Comparison of ENCODE assay signal across 10 cellular contexts in genomic region chr6:108002365-108003221, GRCh38. TPM values are rescaled to one million over a fixed set of nuclear protein-coding genes. Genes with fewer than 3 reads are reported as not detected.
DNase-seq lines count a peak whose midpoint lies in the region; ATAC-seq and TF ChIP-seq lines count a peak whose summit lies in the region.
"Had no signal": no experiment of that assay in that cellular context is flagged by ENCODE, and none has a peak within 500 bp of the region (broad histone marks: within the 10 kb centered on the region; RNA-seq: fewer than 3 reads in every experiment).

No MANE protein-coding gene starts in this region.

- H3K9ac ChIP-seq in H9 (ENCODE audit: extremely low read depth, insufficient read length, low read length) = no peak overlapping the region

- in situ Hi-C loops in GM13977 (cut with MboI; ENCODE audit: low pct_unique_long_range_greater_than_20kb, low sequenced_read_pairs, unreplicated experiment) = no loop called here

- no peak overlapping the region for H3K14ac ChIP-seq in H9 (ENCODE audit: insufficient read depth, low read length)

- peaks cover 0 to 2% (median 0%) of the 10 kb centered on the region in 3 experiments; a peak in 1 of 7 replicates for H3K36me3 Mint-ChIP-seq in H9 (ENCODE audit: insufficient read depth in 1 of 3, low read depth in 3 of 3)

- no peak overlapping the region for H3K4me3 Mint-ChIP-seq in H9

- H4K20me1 ChIP-seq in H9 (ENCODE audit: control insufficient read depth, insufficient read depth, insufficient read length) (no peaks in the 10 kb centered on the region), osteoblast (ENCODE audit: insufficient read depth, low read length) (no peaks in the 10 kb centered on the region)

- H3K4me2 ChIP-seq in H9 (ENCODE audit: insufficient read depth, insufficient read length, low read length) (no peak overlapping the region), osteoblast (ENCODE audit: insufficient read depth, low read length) (peak overlapping the region; percentile 14)

- peak; percentile 74 for DNase-seq in H9
- peak; percentile 50 for DNase-seq in RKO (ENCODE audit: low spot score)
- peak; percentile 29 for DNase-seq in fibroblast of mammary gland (ENCODE audit: low read depth)
- peak; percentile 71 for DNase-seq in osteoblast (ENCODE audit: insufficient read length, low spot score, missing footprints)
- no peak for DNase-seq in GM13977 (ENCODE audit: low spot score)
- DNase-seq: NCI-H2029 treated with DMSO at 0.1 percent for 48 hours had no signal

- H3K9me3 Mint-ChIP-seq in H9 = peaks cover 0 to 4% of the 10 kb centered on the region in 2 experiments; a peak in 4 of 5 replicates

- H3K27me3 ChIP-seq in H9 (ENCODE audit: insufficient read depth, low read length) (no peaks in the 10 kb centered on the region), osteoblast (ENCODE audit: insufficient read depth, low read length) (no peaks in the 10 kb centered on the region)
- H3K27me3 ChIP-seq: ascending aorta had no signal

- H2AFZ ChIP-seq in H9 (ENCODE audit: low read length) = no peak overlapping the region
- H2AFZ ChIP-seq in osteoblast (ENCODE audit: low read length) = peak overlapping the region; percentile 67

- H4K91ac ChIP-seq in H9 (ENCODE audit: insufficient read length, low read depth, low read length) = no peak overlapping the region

- H4K5ac ChIP-seq in H9 (ENCODE audit: insufficient read length, low read depth, low read length) = no peak overlapping the region

- H3K79me2 ChIP-seq in H9 (ENCODE audit: insufficient read depth, low read length) = no peaks in the 10 kb centered on the region
- H3K79me2 ChIP-seq in osteoblast (ENCODE audit: insufficient read depth, low read length) = no peaks in the 10 kb centered on the region

- no peak overlapping the region for H3T11ph ChIP-seq in H9 (ENCODE audit: low read length)

- H3K4me1 ChIP-seq in H9 (ENCODE audit: insufficient read depth, low read length) = no peaks in the 10 kb centered on the region
- H3K4me1 ChIP-seq in osteoblast (ENCODE audit: insufficient read depth, low read length) = no peaks in the 10 kb centered on the region
- H3K4me1 ChIP-seq: ascending aorta had no signal

- no CpG with 5 or more reads among the region's 9 CpGs for WGBS in H9 (ENCODE audit: extremely low coverage, insufficient read length, low lambda C conversion rate)

- no peak overlapping the region for H2BK120ac ChIP-seq in H9 (ENCODE audit: low read depth, low read length, poor library complexity, severe bottlenecking)

- no peaks in the 10 kb centered on the region for H3K36me3 ChIP-seq in osteoblast (ENCODE audit: insufficient read depth, low read length)
- H3K36me3 ChIP-seq: ascending aorta had no signal

- H3K4me1 Mint-ChIP-seq in H9 = peaks cover 17 to 22% of the 10 kb centered on the region in 2 experiments

- H3K23me2 ChIP-seq in H9 (ENCODE audit: insufficient read length, low read depth, low read length, poor library complexity, severe bottlenecking) = no peaks in the 10 kb centered on the region

- no peak overlapping the region; a peak in 1 of 7 replicates for H3K27ac Mint-ChIP-seq in H9

- no peak overlapping the region for H3K27ac ChIP-seq in H9 (ENCODE audit: insufficient read length, low read depth, low read length)
- H3K27ac ChIP-seq in osteoblast (ENCODE audit: low read depth, low read length) = no peak overlapping the region
- H3K27ac ChIP-seq: ascending aorta had no signal

- H3K4ac ChIP-seq in H9 (ENCODE audit: low read depth, low read length) = no peak overlapping the region

- TF ChIP-seq CTCF in H9 (conservative IDR thresholded peaks at IDR 0.05) = no peak
- no peak for TF ChIP-seq CTCF in fibroblast of mammary gland (conservative IDR thresholded peaks at IDR 0.05; ENCODE audit: control insufficient read depth, insufficient read depth, low read depth, low read length)
- no peak for TF ChIP-seq CTCF in osteoblast (IDR thresholded peaks at IDR 0.05; ENCODE audit: extremely low read depth, low read depth, low read length)
- TF ChIP-seq CTCF in GM13977 (IDR thresholded peaks at IDR 0.05; ENCODE audit: extremely low read depth, insufficient read depth, missing control alignments) = no peak

- H3K18ac ChIP-seq in H9 (ENCODE audit: insufficient read length, low read depth, low read length) = no peak overlapping the region

- ATAC-seq in HG02970 (IDR thresholded peaks at IDR 0.05; ENCODE audit: low FRiP score, unreplicated experiment) (no peak), GM21515 (IDR thresholded peaks at IDR 0.05; ENCODE audit: unreplicated experiment) (no peak), HG02678 (IDR thresholded peaks at IDR 0.05; ENCODE audit: unreplicated experiment) (no peak)

- H3K56ac ChIP-seq in H9 (ENCODE audit: insufficient read length, low read depth, low read length) = no peak overlapping the region

- no peak overlapping the region for H2BK12ac ChIP-seq in H9 (ENCODE audit: insufficient read length, low read depth, low read length)

- no peaks in the 10 kb centered on the region for H3K79me1 ChIP-seq in H9 (ENCODE audit: insufficient read depth, low read depth, low read length, poor library complexity, severe bottlenecking)

- H2BK20ac ChIP-seq in H9 (ENCODE audit: low read depth, low read length, poor library complexity, severe bottlenecking) = no peak overlapping the region

- H2BK15ac ChIP-seq in H9 (ENCODE audit: low read depth, low read length) = no peak overlapping the region

- no peak overlapping the region for H4K8ac ChIP-seq in H9 (replicated peaks; ENCODE audit: insufficient read length, low read depth, low read length)

- H3K23ac ChIP-seq in H9 (ENCODE audit: insufficient read length, low read depth, low read length) = no peak overlapping the region

- H3K9me3 ChIP-seq in H9 (ENCODE audit: control insufficient read depth, low read depth, low read length) = no peaks in the 10 kb centered on the region
- H3K9me3 ChIP-seq in osteoblast (ENCODE audit: low read depth, low read length) = no peaks in the 10 kb centered on the region
- H3K9me3 ChIP-seq: ascending aorta had no signal

- no peak overlapping the region for H2BK5ac ChIP-seq in H9 (ENCODE audit: insufficient read length, low read length)

- H3K4me3 ChIP-seq in fibroblast of mammary gland (ENCODE audit: control insufficient read depth, low read depth, low read length) (no peak overlapping the region), osteoblast (ENCODE audit: insufficient read depth, low read length) (peak overlapping the region; percentile 15)
- H3K4me3 ChIP-seq: ascending aorta had no signal

- H3K27me3 Mint-ChIP-seq in H9 (ENCODE audit: low read depth) = peaks cover 3% of the 10 kb centered on the region

- H2AK5ac ChIP-seq in H9 (ENCODE audit: insufficient read length, low read length) = no peak overlapping the region

RNA-seq across cellular contexts. Expression of gene SEC63, which starts 44.6 kb away (rescaled TPM):
- total RNA-seq in H9 (2021) (73.3 and 86.2 TPM in 2 replicates), osteoblast (35.8 and 54.5 TPM in 2 replicates)
